In genomic region chr3:157232146-157232545, GRCh38 we compare ENCODE assay signal across 17 cellular contexts.
"Had no signal": no experiment of that assay in that cellular context is flagged by ENCODE, and none has a peak within 500 bp of the region (broad histone marks: within the 10 kb centered on the region; RNA-seq: fewer than 3 reads in every experiment).

No MANE protein-coding gene starts in this region.

- H3K4me3 ChIP-seq: body of pancreas had no signal

- H3K27ac ChIP-seq: body of pancreas had no signal

- FAIRE-seq: RCC 7860 had no signal

- H3K4me1 ChIP-seq: body of pancreas had no signal

- DNase-seq: activated CD4-positive, alpha-beta T cell treated with anti-CD3 and anti-CD28 coated beads for 1 hour; activated CD4-positive, alpha-beta T cell treated with anti-CD3 and anti-CD28 coated beads, Interleukin-2, amount 10 ng/mL, durations not matched to agents 24 days and 14 days; activated CD4-positive, alpha-beta T cell treated with anti-CD3 and anti-CD28 coated beads, Interleukin-2, amount 50 U/mL, for 48 hours; activated CD8-positive, alpha-beta memory T cell treated with anti-CD3 and anti-CD28 coated beads, Interleukin-2, amount 10 ng/mL, durations not matched to agents 7 days and 5 days; activated effector memory CD4-positive, alpha-beta T cell treated with Interleukin-2 at 50 U/mL for 16 hours; activated naive CD4-positive, alpha-beta T cell; activated T-cell treated with anti-CD3 and anti-CD28 coated beads, Interleukin-2, amount 50 U/mL, for 24 hours; aorta; body of pancreas; KG1; NCI-H1048; NCI-H1930; NCI-H2171 treated with DMSO at 0.1 percent for 48 hours; NCI-H524; PC-3; SHP77 treated with DMSO at 0.1 percent for 48 hours had no signal

- H3K9me3 ChIP-seq: body of pancreas had no signal

- H3K27me3 ChIP-seq: body of pancreas had no signal
